Comparison of ENCODE assay signal across 13 cellular contexts in genomic region chr1:62571517-62571916, GRCh38. TPM values are rescaled to one million over a fixed set of nuclear protein-coding genes. Genes with fewer than 3 reads are reported as not detected.
"Had no signal": no experiment of that assay in that cellular context is flagged by ENCODE, and none has a peak within 500 bp of the region (broad histone marks: within the 10 kb centered on the region; RNA-seq: fewer than 3 reads in every experiment).

No MANE protein-coding gene starts in this region.

RNA-seq across cellular contexts. Expression of gene ANGPTL3, which starts 25.8 kb away (rescaled TPM):
- total RNA-seq: subcutaneous adipose tissue, temporal lobe, testis, thoracic aorta, thyroid gland, tibial nerve, transverse colon, upper lobe of left lung, upper lobe of right lung, ureter, urinary bladder, uterus, vagina had no signal
